21 cellular contexts compared by ENCODE assay signal in the genomic region with DNA sequence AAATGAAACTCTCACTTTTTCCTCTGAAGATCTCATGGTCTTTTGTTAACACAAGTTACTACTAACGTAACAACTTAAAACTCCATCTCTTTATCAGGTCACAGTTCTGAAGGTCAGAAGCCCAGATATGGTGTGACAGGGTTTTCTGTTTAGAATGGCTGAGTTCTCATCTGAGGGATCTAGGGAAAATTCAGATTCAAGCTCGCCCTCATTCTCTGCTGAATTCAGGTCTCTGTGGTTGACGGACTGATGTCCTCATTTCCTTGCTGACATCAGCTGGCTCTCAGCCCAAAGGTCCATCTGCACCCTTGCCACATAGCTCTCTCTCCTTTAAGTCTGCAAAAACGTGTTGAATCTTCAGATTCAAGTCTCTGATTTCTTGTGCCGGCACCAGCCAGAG. TPM values are rescaled to one million over a fixed set of nuclear protein-coding genes. Genes with fewer than 3 reads are reported as not detected.
DNase-seq lines count a peak whose midpoint lies in the region; ATAC-seq, FAIRE-seq and TF ChIP-seq lines count a peak whose summit lies in the region.
"Had no signal": no experiment of that assay in that cellular context is flagged by ENCODE, and none has a peak within 500 bp of the region (broad histone marks: within the 10 kb centered on the region; RNA-seq: fewer than 3 reads in every experiment).

No MANE protein-coding gene starts in this region.

- TF ChIP-seq POLR2A in GM12892 (IDR thresholded peaks at IDR 0.05; ENCODE audit: low read depth, low read length): no peak

- no peak for DNase-seq in activated CD4-positive, alpha-beta T cell treated with anti-CD3 and anti-CD28 coated beads, Interleukin-2, amount 10 ng/mL, durations not matched to agents 7 days and 5 days
- no peak for DNase-seq in activated CD4-positive, alpha-beta T cell treated with anti-CD3 and anti-CD28 coated beads, Interleukin-2, amount 50 U/mL, for 4 hours
- no peak for DNase-seq in GM12892 (ENCODE audit: insufficient read length)
- DNase-seq in RPMI8226: peak; percentile 94
- no peak for DNase-seq in natural killer cell
- DNase-seq in foreskin fibroblast: no peak
- no peak for DNase-seq in substantia nigra (lab: John Stamatoyannopoulos, UW)
- DNase-seq: ACHN; amygdala; COR-L47; effector memory CD4-positive, alpha-beta T cell; H9; kidney glomerular epithelial cell; mesenchymal stem cell; MM.1S; NCI-H2107; NCI-H69; psoas muscle; stimulated activated naive CD4-positive, alpha-beta T cell had no signal

- POLR2A ChIA-PET in activated CD4-positive, alpha-beta T cell treated with anti-CD3 and anti-CD28 coated beads, Interleukin-2, amount 10 ng/mL, durations not matched to agents 7 days and 5 days (lab: Charles Lee): interaction anchor here (0.8 kb wide), 1 partner anchor 195 kb away, joined by 3 read pairs; no protein-coding TSS in a partner anchor

- no peak overlapping the region for H3K4me3 Mint-ChIP-seq in activated CD4-positive, alpha-beta T cell treated with anti-CD3 and anti-CD28 coated beads, Interleukin-2, amount 10 ng/mL, durations not matched to agents 7 days and 5 days
- H3K4me3 Mint-ChIP-seq in natural killer cell: peak overlapping the region; percentile 70
- H3K4me3 Mint-ChIP-seq: H9 had no signal

- CTCF ChIA-PET in activated CD4-positive, alpha-beta T cell treated with anti-CD3 and anti-CD28 coated beads, Interleukin-2, amount 10 ng/mL, durations not matched to agents 7 days and 5 days (lab: Charles Lee): interaction anchor here (1.1 kb wide), 1 partner anchor 9 kb away, joined by 5 read pairs; no protein-coding TSS in a partner anchor

- intact Hi-C loops in natural killer cell (cut with micrococcal nuclease): no loop called here

- ATAC-seq in natural killer cell: peak; percentile 57 to 66 (median 61)
- ATAC-seq in HG03571 (IDR thresholded peaks at IDR 0.05; ENCODE audit: unreplicated experiment): no peak
- ATAC-seq: psoas muscle had no signal

- H3K27ac ChIP-seq in substantia nigra (ENCODE audit: low read depth, low read length, poor library complexity, severe bottlenecking): no peak overlapping the region
- H3K27ac ChIP-seq: psoas muscle had no signal

- H3K4me1 Mint-ChIP-seq in activated CD4-positive, alpha-beta T cell treated with anti-CD3 and anti-CD28 coated beads, Interleukin-2, amount 10 ng/mL, durations not matched to agents 7 days and 5 days: peaks cover 22% of the 10 kb centered on the region
- H3K4me1 Mint-ChIP-seq in natural killer cell: peaks cover 15 to 19% of the 10 kb centered on the region in 2 donors

- H3K9me3 Mint-ChIP-seq in activated CD4-positive, alpha-beta T cell treated with anti-CD3 and anti-CD28 coated beads, Interleukin-2, amount 10 ng/mL, durations not matched to agents 7 days and 5 days: peaks cover 3% of the 10 kb centered on the region
- no peaks in the 10 kb centered on the region for H3K9me3 Mint-ChIP-seq in natural killer cell
- H3K9me3 Mint-ChIP-seq: H9 had no signal

- TF ChIP-seq CTCF in natural killer cell (IDR thresholded peaks at IDR 0.05) (no peak), foreskin fibroblast (IDR thresholded peaks at IDR 0.05; ENCODE audit: low read depth, low read length) (no peak)

- peaks cover 1% of the 10 kb centered on the region for H3K36me3 Mint-ChIP-seq in activated CD4-positive, alpha-beta T cell treated with anti-CD3 and anti-CD28 coated beads, Interleukin-2, amount 10 ng/mL, durations not matched to agents 7 days and 5 days (ENCODE audit: low read depth)
- no peaks in the 10 kb centered on the region for H3K36me3 Mint-ChIP-seq in natural killer cell

- H3K4me3 ChIP-seq in foreskin fibroblast (ENCODE audit: low read depth in 1 of 2, low read length in 2 of 2): no peak overlapping the region
- H3K4me3 ChIP-seq: psoas muscle had no signal

- peak; percentile 61 for FAIRE-seq in GM12892 (lab: Jason Lieb, UNC)
- FAIRE-seq: RCC 7860 had no signal

- H3K27ac Mint-ChIP-seq in activated CD4-positive, alpha-beta T cell treated with anti-CD3 and anti-CD28 coated beads, Interleukin-2, amount 10 ng/mL, durations not matched to agents 7 days and 5 days: peak overlapping the region; percentile 21
- H3K27ac Mint-ChIP-seq in natural killer cell: peak overlapping the region; percentile 80 to 83
- H3K27ac Mint-ChIP-seq: H9 had no signal

- H3K27me3 Mint-ChIP-seq in activated CD4-positive, alpha-beta T cell treated with anti-CD3 and anti-CD28 coated beads, Interleukin-2, amount 10 ng/mL, durations not matched to agents 7 days and 5 days: no peaks in the 10 kb centered on the region
- peaks cover 7 to 11% of the 10 kb centered on the region in 2 donors for H3K27me3 Mint-ChIP-seq in natural killer cell (ENCODE audit: low read depth in 2 of 2)

RNA-seq across cellular contexts. Expression of a gene that starts 6.1 kb away (rescaled TPM):
- 10 to 100 TPM; 36.9 to 45.8 TPM for total RNA-seq in activated CD4-positive, alpha-beta T cell treated with anti-CD3 and anti-CD28 coated beads, Interleukin-2, amount 10 ng/mL, durations not matched to agents 7 days and 5 days
- 74.1 TPM for polyA plus RNA-seq in GM12892 (2012; ENCODE audit: missing spikeins)
- 10 to 100 TPM; 12.9 to 25.7 (median 17.4) TPM for total RNA-seq in natural killer cell
